3 cellular contexts compared by ENCODE assay signal in genomic region chr15:65559941-65560340, GRCh38.
TF ChIP-seq lines count a peak whose summit lies in the region.

No MANE protein-coding gene starts in this region.

TF ChIP-seq in HEK293, 187 proteins besides CTCF, POLR2A, EP300 and RAD21:
- TF ChIP-seq ZNF785 (tag by site-specific recombination; IDR thresholded peaks at IDR 0.05) (no peak), ZNF24 (tag by site-specific recombination; IDR thresholded peaks at IDR 0.05) (no peak), ZNF148 (tag by site-specific recombination; IDR thresholded peaks at IDR 0.05; ENCODE audit: borderline replicate concordance) (no peak), ZNF37A (tag by site-specific recombination; IDR thresholded peaks at IDR 0.05) (no peak), ZNF121 (tag by site-specific recombination; IDR thresholded peaks at IDR 0.05) (peak; percentile 42; the same call in 1 of the 2 replicates), PBX3 (CRISPR knock-in tag; IDR thresholded peaks at IDR 0.05) (no peak), ZFP69B (tag by site-specific recombination; IDR thresholded peaks at IDR 0.05) (no peak), ZNF133 (tag by site-specific recombination; IDR thresholded peaks at IDR 0.05) (no peak), KLF10 (tag by site-specific recombination; IDR thresholded peaks at IDR 0.05) (no peak)

TF ChIP-seq in HEK293T, 16 proteins besides CTCF, POLR2A, EP300 and RAD21 (continued from another document):
- 0 out of 2 replicates have a peak, but pooled peaks have one; percentile 9 for TF ChIP-seq ZNF384 (IDR thresholded peaks at IDR 0.05)

TF ChIP-seq in K562, 482 proteins besides CTCF, POLR2A, EP300 and RAD21:
- TF ChIP-seq RBM25 (IDR thresholded peaks at IDR 0.05; ENCODE audit: low read depth, low read length, severe bottlenecking) (peak; percentile 26), ESRRA (IDR thresholded peaks at IDR 0.05; ENCODE audit: borderline replicate concordance, low read depth) (no peak), ZNF121 (CRISPR knock-in tag; conservative IDR thresholded peaks at IDR 0.05) (peak; percentile 82), BCOR (IDR thresholded peaks at IDR 0.05) (no peak)
